In the genomic region with DNA sequence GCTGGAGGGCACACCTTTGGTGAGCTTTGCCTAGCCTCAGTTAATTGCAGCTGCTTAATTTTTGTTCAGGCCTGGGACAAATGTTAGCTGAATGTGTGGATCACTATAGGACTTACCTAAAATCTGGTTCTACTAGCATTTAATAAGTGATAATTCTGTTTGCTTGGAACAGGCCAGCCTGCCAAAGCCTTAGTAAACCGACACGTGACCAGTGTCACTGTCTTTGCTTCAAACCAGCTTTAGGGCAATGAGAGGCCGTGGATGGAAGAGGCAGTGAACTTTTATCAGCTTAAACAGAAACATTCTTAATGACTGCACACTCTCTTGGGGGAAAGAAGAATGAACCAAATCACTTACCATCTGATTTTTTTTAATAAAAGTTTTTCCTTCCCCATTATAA, we compare ENCODE assay signal across 21 cellular contexts. TPM values are rescaled to one million over a fixed set of nuclear protein-coding genes. Genes with fewer than 3 reads are reported as not detected.
DNase-seq lines count a peak whose midpoint lies in the region; ATAC-seq, FAIRE-seq and TF ChIP-seq lines count a peak whose summit lies in the region.
"Had no signal": no experiment of that assay in that cellular context is flagged by ENCODE, and none has a peak within 500 bp of the region (broad histone marks: within the 10 kb centered on the region; RNA-seq: fewer than 3 reads in every experiment).

No MANE protein-coding gene starts in this region.

- no peak overlapping the region for H3K27ac ChIP-seq in astrocyte (ENCODE audit: low read depth, low read length)
- H3K27ac ChIP-seq in urinary bladder (ENCODE audit: low read depth): peak overlapping the region; percentile 31

- no peak overlapping the region for H3K4me3 ChIP-seq in astrocyte (ENCODE audit: insufficient read depth, low read depth, low read length)
- no peak overlapping the region for H3K4me3 ChIP-seq in urinary bladder (ENCODE audit: low read depth, low read length)
- H3K4me3 ChIP-seq: mucosa of descending colon had no signal

- H3K4me2 ChIP-seq in astrocyte (ENCODE audit: low read length): no peak overlapping the region

- H3K4me1 ChIP-seq in astrocyte (ENCODE audit: insufficient read depth, low read length): peaks cover 22% of the 10 kb centered on the region
- peaks cover 4% of the 10 kb centered on the region for H3K4me1 ChIP-seq in urinary bladder (ENCODE audit: insufficient read depth)

- peaks cover 99% of the 10 kb centered on the region for H3K79me2 ChIP-seq in astrocyte (ENCODE audit: insufficient read depth, low read length)

- H3K27me3 ChIP-seq in astrocyte (ENCODE audit: insufficient read depth, low read length): no peaks in the 10 kb centered on the region

- H3K9ac ChIP-seq in astrocyte (ENCODE audit: low read length): no peak overlapping the region

- H3K36me3 ChIP-seq in astrocyte (ENCODE audit: insufficient read depth, low read length) (peaks cover 1% of the 10 kb centered on the region), urinary bladder (ENCODE audit: insufficient read depth) (no peaks in the 10 kb centered on the region)

- H2AFZ ChIP-seq in astrocyte (ENCODE audit: low read depth, low read length): no peak overlapping the region

- H3K27me3 Mint-ChIP-seq in astrocyte (ENCODE audit: low read depth, unreplicated experiment) (no peaks in the 10 kb centered on the region), progenitor cell of endocrine pancreas (peaks cover 4% of the 10 kb centered on the region)

- no peaks in the 10 kb centered on the region for H3K9me3 ChIP-seq in astrocyte (ENCODE audit: insufficient read depth, low read depth, low read length)
- H3K9me3 ChIP-seq: mucosa of descending colon had no signal

- TF ChIP-seq CTCF in astrocyte (IDR thresholded peaks at IDR 0.05; ENCODE audit: insufficient read depth, low read depth, low read length) (no peak), progenitor cell of endocrine pancreas (IDR thresholded peaks at IDR 0.05; ENCODE audit: unreplicated experiment) (no peak)

- intact Hi-C loops in left cardiac atrium (cut with DNase I): no loop called here

- no peak for DNase-seq in astrocyte (ENCODE audit: low read depth)
- no peak for DNase-seq in left cardiac atrium
- DNase-seq in progenitor cell of endocrine pancreas (ENCODE audit: low spot score, unreplicated experiment): no peak
- DNase-seq in SK-N-DZ (ENCODE audit: low spot score): no peak
- DNase-seq in stimulated activated CD4-positive, alpha-beta T cell treated with anti-CD3 and anti-CD28 coated beads, Interleukin-2, amount 100 ng/mL, for 48 hours: no peak
- DNase-seq in NCI-H526 treated with DMSO at 0.1 percent for 48 hours (lab: John Stamatoyannopoulos, UW): no peak
- DNase-seq: activated naive CD4-positive, alpha-beta T cell treated with anti-CD3 and anti-CD28 coated beads, Interleukin-2, amount 10 ng/mL, durations not matched to agents 7 days and 5 days; activated T-cell treated with anti-CD3 and anti-CD28 coated beads, Interleukin-2, amount 50 U/mL, for 48 hours; CD8-positive, alpha-beta T cell; H9; left colon; mucosa of descending colon; NCI-H146; NCI-H2171 treated with DMSO at 0.1 percent for 48 hours; NCI-H774; stimulated activated naive CD4-positive, alpha-beta T cell treated with Interleukin-2 at 50 U/mL for 16 hours; T-helper 17 cell had no signal

- H3K36me3 Mint-ChIP-seq in astrocyte (ENCODE audit: low read depth, unreplicated experiment) (peaks cover 11% of the 10 kb centered on the region), progenitor cell of endocrine pancreas (ENCODE audit: insufficient read depth) (peaks cover 2% of the 10 kb centered on the region)
- H3K36me3 Mint-ChIP-seq: activated naive CD4-positive, alpha-beta T cell treated with anti-CD3 and anti-CD28 coated beads, Interleukin-2, amount 10 ng/mL, durations not matched to agents 7 days and 5 days; CD8-positive, alpha-beta T cell; WTC11 had no signal

- H4K20me1 ChIP-seq in astrocyte (ENCODE audit: insufficient read depth, low read length): peaks cover 90% of the 10 kb centered on the region

- H3K4me3 Mint-ChIP-seq in astrocyte (ENCODE audit: unreplicated experiment): no peak overlapping the region
- H3K4me3 Mint-ChIP-seq in progenitor cell of endocrine pancreas (ENCODE audit: low read depth): no peak overlapping the region
- H3K4me3 Mint-ChIP-seq: activated naive CD4-positive, alpha-beta T cell treated with anti-CD3 and anti-CD28 coated beads, Interleukin-2, amount 10 ng/mL, durations not matched to agents 7 days and 5 days; CD8-positive, alpha-beta T cell; H9; T-helper 17 cell; WTC11 had no signal

- 24% methylated on average over 3 of the region's 3 CpGs for WGBS in urinary bladder

- H3K9me3 Mint-ChIP-seq in astrocyte (ENCODE audit: unreplicated experiment): no peaks in the 10 kb centered on the region
- H3K9me3 Mint-ChIP-seq in progenitor cell of endocrine pancreas (ENCODE audit: low read depth): no peaks in the 10 kb centered on the region
- H3K9me3 Mint-ChIP-seq: CD8-positive, alpha-beta T cell; H9 had no signal

- H3K27ac Mint-ChIP-seq in astrocyte (ENCODE audit: unreplicated experiment) (peak overlapping the region; percentile 48), progenitor cell of endocrine pancreas (peak overlapping the region; percentile 55)
- H3K27ac Mint-ChIP-seq: activated naive CD4-positive, alpha-beta T cell treated with anti-CD3 and anti-CD28 coated beads, Interleukin-2, amount 10 ng/mL, durations not matched to agents 7 days and 5 days; CD8-positive, alpha-beta T cell; H9; T-helper 17 cell; WTC11 had no signal

- ATAC-seq in left cardiac atrium: peak; percentile 27 to 68
- ATAC-seq: CD8-positive, alpha-beta T cell; left colon; mucosa of descending colon; T-helper 17 cell; WTC11 had no signal

- FAIRE-seq in astrocyte (lab: Jason Lieb, UNC): no peak
- FAIRE-seq: colon had no signal

- H3K4me1 Mint-ChIP-seq in astrocyte (ENCODE audit: low read depth, unreplicated experiment): peaks cover 36% of the 10 kb centered on the region
- H3K4me1 Mint-ChIP-seq in progenitor cell of endocrine pancreas (ENCODE audit: low read depth): peaks cover 28% of the 10 kb centered on the region
- H3K4me1 Mint-ChIP-seq: activated naive CD4-positive, alpha-beta T cell treated with anti-CD3 and anti-CD28 coated beads, Interleukin-2, amount 10 ng/mL, durations not matched to agents 7 days and 5 days; T-helper 17 cell; WTC11 had no signal

RNA-seq across cellular contexts. Expression of gene PARVA, which starts 10.8 kb away (rescaled TPM):
- 106 TPM in 2 replicates for total RNA-seq in astrocyte
- total RNA-seq in left cardiac atrium: 100 to 1,000 TPM in 1 of 2 donors, 10 to 100 TPM in 1; 66.5 to 105 TPM
- total RNA-seq in progenitor cell of endocrine pancreas: 49.3 and 50.2 TPM in 2 replicates
- 69.8 TPM for total RNA-seq in urinary bladder
- 128 TPM for polyA plus RNA-seq in urinary bladder
- 63.4 and 64.4 TPM in 2 replicates for polyA plus RNA-seq in SK-N-DZ (2014; cell fraction: cytosol; rRNA removed)
- 26.6 and 30.5 TPM in 2 replicates for polyA plus RNA-seq in SK-N-DZ (2014; cell fraction: nucleus; rRNA removed)
- total RNA-seq: OCI-LY7 had no signal
